Comparison of ENCODE assay signal across 8 cellular contexts in the genomic region with DNA sequence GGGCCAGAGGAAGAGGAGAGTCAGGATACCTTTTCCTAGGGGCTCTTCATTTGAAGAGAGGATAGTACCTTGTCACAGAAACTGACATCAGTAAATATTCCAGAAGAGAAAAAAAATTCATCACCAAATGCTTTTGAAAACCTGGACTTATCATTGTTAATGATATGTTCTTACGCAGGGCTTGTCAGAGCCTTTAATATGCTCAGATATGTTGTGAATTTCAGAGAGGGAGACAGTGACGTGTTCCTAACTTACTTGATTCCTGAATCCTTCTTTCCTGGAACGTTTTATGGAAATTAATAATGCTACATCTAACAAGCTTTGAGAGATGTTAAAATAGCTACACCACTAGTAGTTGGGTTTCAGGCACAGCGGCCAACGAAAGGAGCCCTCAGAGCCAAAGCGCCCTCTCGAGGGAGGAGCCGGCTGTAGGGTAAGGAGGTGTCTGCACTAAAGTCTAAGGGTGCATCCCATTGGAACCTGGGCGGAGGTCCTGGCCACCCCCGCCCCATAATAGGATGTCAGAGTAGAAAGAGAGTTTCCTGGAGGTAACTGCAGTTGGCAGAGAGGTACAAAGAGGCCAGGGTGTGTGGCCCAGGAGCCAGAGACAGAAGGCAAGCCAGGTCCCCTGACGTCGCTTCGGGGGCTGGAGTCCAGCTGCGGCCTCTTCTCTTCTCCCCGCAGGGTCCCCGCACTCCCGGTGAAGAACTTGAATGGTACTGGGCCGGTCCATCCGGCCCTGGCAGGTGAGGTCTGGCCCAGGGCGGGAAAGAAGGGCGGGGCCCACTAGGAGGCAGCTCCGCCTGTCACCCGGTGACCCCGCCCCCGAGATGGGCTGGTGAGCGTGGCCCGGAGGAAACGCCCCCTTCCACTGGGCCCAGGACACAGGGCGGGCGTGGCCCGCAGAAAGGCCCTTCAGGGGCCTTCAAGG. TPM values are rescaled to one million over a fixed set of nuclear protein-coding genes. Genes with fewer than 3 reads are reported as not detected.
A peak's percentile ranks its signal among the peaks of the same experiment; 100 is the strongest.
DNase-seq lines count a peak whose midpoint lies in the region; ATAC-seq and TF ChIP-seq lines count a peak whose summit lies in the region.

No MANE protein-coding gene starts in this region.

- DNase-seq in COLO668 (lab: John Stamatoyannopoulos, UW; ENCODE audit: unreplicated experiment) (peak; percentile 63), HL-60 (ENCODE audit: low read depth in 1 of 2, low spot score in 1 of 2) (peak in 1 of 2 experiments; percentile 19), cardiac fibroblast (ENCODE audit: low read depth in 2 of 2) (peak in 1 of 2 donors; percentile 9), lung (ENCODE audit: low spot score) (peak; percentile 57), sigmoid colon (no peak), NCI-H2227 treated with DMSO at 0.1 percent for 48 hours (lab: John Stamatoyannopoulos, UW) (no peak), H4 (ENCODE audit: low spot score) (no peak)

- H3K27ac ChIP-seq in HL-60 (replicated peaks) (no peak overlapping the region), lung (ENCODE audit: low read depth in 1 of 2, low read length in 1 of 2) (no peak overlapping the region), sigmoid colon (no peak overlapping the region)

- no peaks in the 10 kb centered on the region for H3K9me3 ChIP-seq in lung (ENCODE audit: control insufficient read depth in 2 of 2, insufficient read depth in 1 of 2, low read length in 1 of 2)
- no peaks in the 10 kb centered on the region for H3K9me3 ChIP-seq in sigmoid colon

- intact Hi-C loops in sigmoid colon (cut with DNase I), result no loop called here

- TF ChIP-seq EP300 in sigmoid colon (IDR thresholded peaks at IDR 0.05), result no peak

- peaks cover 3% of the 10 kb centered on the region for H3K27me3 ChIP-seq in HL-60 (ENCODE audit: insufficient read depth, poor library complexity, severe bottlenecking)
- no peaks in the 10 kb centered on the region for H3K27me3 ChIP-seq in lung (ENCODE audit: control insufficient read depth, insufficient read depth)
- H3K27me3 ChIP-seq in sigmoid colon, result peaks cover 6 to 64% (median 29%) of the 10 kb centered on the region in 3 donors

- H3K36me3 ChIP-seq in lung (ENCODE audit: control insufficient read depth in 2 of 2, insufficient read depth in 2 of 2, low read length in 2 of 2) (no peaks in the 10 kb centered on the region), sigmoid colon (no peaks in the 10 kb centered on the region)

- TF ChIP-seq CTCF in HL-60 (IDR thresholded peaks at IDR 0.05; ENCODE audit: insufficient read depth, low read length) (peak; percentile 3), cardiac fibroblast (IDR thresholded peaks at IDR 0.05; ENCODE audit: low read depth, low read length) (peak; percentile 15), lung (IDR thresholded peaks at IDR 0.05; ENCODE audit: control extremely low read depth, extremely low read depth) (no peak), sigmoid colon (IDR thresholded peaks at IDR 0.05) (no peak)

- H3K4me3 ChIP-seq in HL-60 (replicated peaks; ENCODE audit: insufficient read depth, low read length) (no peak overlapping the region), cardiac fibroblast (replicated peaks in 1 of 2; ENCODE audit: low read depth in 2 of 2, low read length in 2 of 2) (no peak overlapping the region), lung (no peak overlapping the region), sigmoid colon (no peak overlapping the region)

- 14 to 17% methylated on average over 24 to 31 of the region's 31 CpGs for WGBS in lung, 2 donors
- 9 to 24% methylated on average over 31 of the region's 31 CpGs for WGBS in sigmoid colon, 2 donors

- ATAC-seq in lung (ENCODE audit: insufficient read depth, low FRiP score) (no peak), GM19395 (IDR thresholded peaks at IDR 0.05; ENCODE audit: unreplicated experiment) (no peak)

- H3K4me1 ChIP-seq in lung (ENCODE audit: control insufficient read depth in 2 of 2, insufficient read depth in 2 of 2, low read length in 2 of 2), result no peaks in the 10 kb centered on the region
- H3K4me1 ChIP-seq in sigmoid colon, result peaks cover 0 to 9% (median 2%) of the 10 kb centered on the region in 4 donors

- TF ChIP-seq POLR2A in sigmoid colon (IDR thresholded peaks at IDR 0.05), result no peak

RNA-seq across cellular contexts. Expression of gene DTX1, which starts 36.2 kb away (rescaled TPM):
- total RNA-seq in lung, result 1 to 10 TPM; 2.9 to 4.9 TPM
- polyA plus RNA-seq in lung, result 1 to 10 TPM; 1.3 to 1.6 TPM
- total RNA-seq in sigmoid colon, result 1 to 10 TPM; 2.8 to 8.0 (median 3.4) TPM
- polyA plus RNA-seq in sigmoid colon, result 10 to 100 TPM in 1 of 3 donors, 1 to 10 TPM in 2; 1.2 to 15.8 (median 3.0) TPM
- total RNA-seq in H4 (2014; rRNA removed; shearing (Covaris generic)), result 1.3 and 2.8 TPM in 2 replicates

RNA-seq across cellular contexts. Expression of gene RASAL1, which starts 42.8 kb away (rescaled TPM):
- total RNA-seq in lung (under 1 TPM; 0.58 to 0.65 TPM), sigmoid colon (under 1 TPM in 2 of 4 donors, not detected in 2; under 0.01 to 0.28 TPM)
- polyA plus RNA-seq in lung (1 to 10 TPM in 1 of 2 donors, under 1 TPM in 1; 0.09 to 1.8 TPM), sigmoid colon (10 to 100 TPM in 1 of 3 donors, 1 to 10 TPM in 2; 3.0 to 10.5 (median 5.1) TPM)
- 0.08 TPM in 1 of 2 replicates, not detected in the other for total RNA-seq in H4 (2014; rRNA removed; shearing (Covaris generic))

RNA-seq across cellular contexts. Expression of gene CFAP73, which starts 56.8 kb away (rescaled TPM):
- total RNA-seq in lung, result 10 to 100 TPM; 14.6 to 40.6 TPM
- polyA plus RNA-seq in lung, result 10 to 100 TPM; 10.4 to 14.6 TPM
- total RNA-seq in sigmoid colon, result not detected
- polyA plus RNA-seq in sigmoid colon, result under 1 TPM; 0.42 to 0.60 (median 0.46) TPM
- not detected in 2 replicates for total RNA-seq in H4 (2014; rRNA removed; shearing (Covaris generic))

Comparison
In these comparisons a context has a peak if more than half of its experiments do, and no peak if none do; other contexts are left out.
1. DNase-seq: peak in COLO668 (single experiment) and lung (single experiment); none in sigmoid colon (single experiment), NCI-H2227 treated with DMSO at 0.1 percent for 48 hours (single experiment) and H4 (single experiment).
2. CTCF ChIP-seq: peak in HL-60 (single experiment) and cardiac fibroblast (single experiment); none in lung (single experiment) and sigmoid colon (0 of 4).
3. RNA of gene CFAP73, which starts 56.8 kb away (total RNA-seq): 14.6 to 40.6 TPM in lung; not detected in sigmoid colon and not detected in H4; every median in the first group is over 10 times any median in the second.